Comparison of ENCODE assay signal across 1 cellular context in genomic region chr2:118103963-118104942, GRCh38.
TF ChIP-seq lines count a peak whose summit lies in the region.

No MANE protein-coding gene starts in this region.

TF ChIP-seq in GM12878, 131 proteins besides CTCF, POLR2A, EP300 and RAD21 (continued from another document):
- TF ChIP-seq E2F4 (IDR thresholded peaks at IDR 0.05; ENCODE audit: low read depth, low read length) (no peak), ASH2L (IDR thresholded peaks at IDR 0.05; ENCODE audit: borderline replicate concordance, low read depth) (no peak), USF2 (IDR thresholded peaks at IDR 0.05; ENCODE audit: borderline replicate concordance, low read depth, low read length) (no peak), PBX3 (IDR thresholded peaks at IDR 0.05; ENCODE audit: insufficient replicate concordance, low read depth, low read length) (no peak), CHD1 (IDR thresholded peaks at IDR 0.05; ENCODE audit: low read depth, low read length) (no peak), CREB1 (IDR thresholded peaks at IDR 0.05; ENCODE audit: low read depth) (0 out of 2 replicates have a peak, but pooled peaks have one; percentile 31), IRF4 (IDR thresholded peaks at IDR 0.05; ENCODE audit: low read depth, low read length) (peak; percentile 91), NFXL1 (IDR thresholded peaks at IDR 0.05; ENCODE audit: borderline replicate concordance) (no peak), MTA2 (IDR thresholded peaks at IDR 0.05; ENCODE audit: low read depth) (peak; percentile 56; the same call in 1 of the 2 replicates), CBX3 (IDR thresholded peaks at IDR 0.05; ENCODE audit: borderline replicate concordance, low read depth) (no peak), PAX5 (IDR thresholded peaks at IDR 0.05; ENCODE audit: borderline replicate concordance, low read depth, low read length) (peak; percentile 55; the same call in 1 of the 2 replicates), ATF3 (IDR thresholded peaks at IDR 0.05; ENCODE audit: borderline replicate concordance, extremely low read depth, low read depth, low read length) (no peak), TBL1XR1 (IDR thresholded peaks at IDR 0.05; ENCODE audit: low read depth, low read length) (0 out of 2 replicates have a peak, but pooled peaks have one; percentile 25), SPI1 (IDR thresholded peaks at IDR 0.05; ENCODE audit: borderline replicate concordance, insufficient read depth, low read depth, low read length) (peak; percentile 96), ZNF274 (IDR thresholded peaks at IDR 0.05; ENCODE audit: insufficient read depth, insufficient read length) (no peak), ATF7 (IDR thresholded peaks at IDR 0.05; ENCODE audit: low read depth) (peak; percentile 38; the same call in 1 of the 2 replicates), NFIC (IDR thresholded peaks at IDR 0.05; ENCODE audit: low read depth, low read length) (peak; percentile 77), POU2F2 (IDR thresholded peaks at IDR 0.05; ENCODE audit: borderline replicate concordance, low read depth, low read length) (peak; percentile 56; the same call in 1 of the 3 replicates), SKIL (IDR thresholded peaks at IDR 0.05; ENCODE audit: low read depth, poor library complexity, severe bottlenecking) (peak; percentile 42), BCL11A (IDR thresholded peaks at IDR 0.05; ENCODE audit: low read depth, low read length) (peak; percentile 79), ATF2 (IDR thresholded peaks at IDR 0.05; ENCODE audit: low read length) (peak; percentile 77), RB1 (IDR thresholded peaks at IDR 0.05; ENCODE audit: borderline replicate concordance) (no peak), ETV6 (conservative IDR thresholded peaks at IDR 0.05 in 1 of 2, IDR thresholded peaks at IDR 0.05 in 1 of 2; ENCODE audit: borderline replicate concordance in 1 of 2, low read depth in 1 of 2) (peak in 1 of 2 experiments; percentile 75; a peak in 2 of 4 replicates), KLF5 (IDR thresholded peaks at IDR 0.05; ENCODE audit: partially characterized antibody) (no peak)
